1 cellular context compared by ENCODE assay signal in the genomic region with DNA sequence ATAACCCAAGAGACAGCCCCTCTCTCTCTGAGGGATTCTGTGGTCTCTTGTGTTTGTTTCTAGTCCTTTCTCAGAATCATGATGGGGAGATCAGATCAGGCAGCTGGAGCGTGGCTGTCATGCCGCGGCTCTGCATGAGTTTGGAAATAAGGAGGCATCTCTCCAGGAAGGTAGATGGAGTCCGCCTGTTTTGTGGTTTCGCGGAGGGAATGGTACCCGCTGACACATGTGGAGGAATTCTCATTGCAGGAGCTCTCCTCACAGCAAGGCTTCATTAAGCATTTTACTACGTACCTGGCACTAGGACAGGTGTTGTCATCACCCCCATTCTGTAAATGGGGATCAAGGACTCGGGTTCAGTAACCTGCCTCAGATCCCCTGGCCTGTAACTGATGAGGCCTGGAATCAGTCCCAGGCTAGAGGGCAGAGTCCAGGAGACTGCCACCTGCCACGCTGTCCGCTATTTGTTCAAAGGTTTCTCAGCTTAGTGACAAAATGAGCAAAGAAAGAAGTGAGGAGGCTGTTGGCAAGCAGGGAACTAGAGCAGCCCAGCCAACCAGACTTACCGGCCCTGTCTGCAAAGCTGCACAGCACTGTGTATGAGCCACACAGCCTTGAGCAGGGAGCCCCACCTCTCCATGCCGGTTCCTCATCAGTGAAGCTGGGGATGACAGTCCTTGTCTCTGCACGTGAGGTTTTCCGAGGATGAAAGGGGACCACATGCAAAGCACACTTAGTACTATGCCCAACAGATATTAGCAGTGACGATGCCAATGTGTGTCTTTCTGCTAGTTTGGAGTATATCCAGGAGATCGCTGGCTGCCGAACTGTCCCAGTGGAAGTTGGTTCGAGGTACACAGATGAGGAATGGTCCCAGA.
A peak's percentile ranks its signal among the peaks of the same experiment; 100 is the strongest.
TF ChIP-seq lines count a peak whose summit lies in the region.

No MANE protein-coding gene starts in this region.

TF ChIP-seq in HepG2, 621 proteins besides CTCF, POLR2A, EP300 and RAD21 (continued from another document and continues in another):
- TF ChIP-seq, protein P1, sequence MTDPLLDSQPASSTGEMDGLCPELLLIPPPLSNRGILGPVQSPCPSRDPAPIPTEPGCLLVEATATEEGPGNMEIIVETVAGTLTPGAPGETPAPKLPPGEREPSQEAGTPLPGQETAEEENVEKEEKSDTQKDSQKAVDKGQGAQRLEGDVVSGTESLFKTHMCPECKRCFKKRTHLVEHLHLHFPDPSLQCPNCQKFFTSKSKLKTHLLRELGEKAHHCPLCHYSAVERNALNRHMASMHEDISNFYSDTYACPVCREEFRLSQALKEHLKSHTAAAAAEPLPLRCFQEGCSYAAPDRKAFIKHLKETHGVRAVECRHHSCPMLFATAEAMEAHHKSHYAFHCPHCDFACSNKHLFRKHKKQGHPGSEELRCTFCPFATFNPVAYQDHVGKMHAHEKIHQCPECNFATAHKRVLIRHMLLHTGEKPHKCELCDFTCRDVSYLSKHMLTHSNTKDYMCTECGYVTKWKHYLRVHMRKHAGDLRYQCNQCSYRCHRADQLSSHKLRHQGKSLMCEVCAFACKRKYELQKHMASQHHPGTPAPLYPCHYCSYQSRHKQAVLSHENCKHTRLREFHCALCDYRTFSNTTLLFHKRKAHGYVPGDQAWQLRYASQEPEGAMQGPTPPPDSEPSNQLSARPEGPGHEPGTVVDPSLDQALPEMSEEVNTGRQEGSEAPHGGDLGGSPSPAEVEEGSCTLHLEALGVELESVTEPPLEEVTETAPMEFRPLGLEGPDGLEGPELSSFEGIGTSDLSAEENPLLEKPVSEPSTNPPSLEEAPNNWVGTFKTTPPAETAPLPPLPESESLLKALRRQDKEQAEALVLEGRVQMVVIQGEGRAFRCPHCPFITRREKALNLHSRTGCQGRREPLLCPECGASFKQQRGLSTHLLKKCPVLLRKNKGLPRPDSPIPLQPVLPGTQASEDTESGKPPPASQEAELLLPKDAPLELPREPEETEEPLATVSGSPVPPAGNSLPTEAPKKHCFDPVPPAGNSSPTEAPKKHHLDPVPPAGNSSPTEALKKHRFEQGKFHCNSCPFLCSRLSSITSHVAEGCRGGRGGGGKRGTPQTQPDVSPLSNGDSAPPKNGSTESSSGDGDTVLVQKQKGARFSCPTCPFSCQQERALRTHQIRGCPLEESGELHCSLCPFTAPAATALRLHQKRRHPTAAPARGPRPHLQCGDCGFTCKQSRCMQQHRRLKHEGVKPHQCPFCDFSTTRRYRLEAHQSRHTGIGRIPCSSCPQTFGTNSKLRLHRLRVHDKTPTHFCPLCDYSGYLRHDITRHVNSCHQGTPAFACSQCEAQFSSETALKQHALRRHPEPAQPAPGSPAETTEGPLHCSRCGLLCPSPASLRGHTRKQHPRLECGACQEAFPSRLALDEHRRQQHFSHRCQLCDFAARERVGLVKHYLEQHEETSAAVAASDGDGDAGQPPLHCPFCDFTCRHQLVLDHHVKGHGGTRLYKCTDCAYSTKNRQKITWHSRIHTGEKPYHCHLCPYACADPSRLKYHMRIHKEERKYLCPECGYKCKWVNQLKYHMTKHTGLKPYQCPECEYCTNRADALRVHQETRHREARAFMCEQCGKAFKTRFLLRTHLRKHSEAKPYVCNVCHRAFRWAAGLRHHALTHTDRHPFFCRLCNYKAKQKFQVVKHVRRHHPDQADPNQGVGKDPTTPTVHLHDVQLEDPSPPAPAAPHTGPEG (CRISPR knock-in tag; IDR thresholded peaks at IDR 0.05) = no peak
- 0 out of 2 replicates have a peak, but pooled peaks have one; percentile 42 for TF ChIP-seq ZNF775 (CRISPR knock-in tag; IDR thresholded peaks at IDR 0.05; ENCODE audit: borderline replicate concordance)
- TF ChIP-seq ZBTB40 (IDR thresholded peaks at IDR 0.05) = no peak
- TF ChIP-seq ZBTB40 (CRISPR knock-in tag; IDR thresholded peaks at IDR 0.05) = no peak
- no peak for TF ChIP-seq GABPA (IDR thresholded peaks at IDR 0.05; ENCODE audit: low read depth, low read length)
- no peak for TF ChIP-seq GABPA (CRISPR knock-in tag; IDR thresholded peaks at IDR 0.05; ENCODE audit: low read depth)
- TF ChIP-seq ZNF605 (CRISPR knock-in tag; IDR thresholded peaks at IDR 0.05) = peak; percentile 43; the same call in 1 of the 2 replicates
- peak; percentile 73; the same call in 1 of the 2 replicates for TF ChIP-seq MEIS2 (CRISPR knock-in tag; IDR thresholded peaks at IDR 0.05)
- TF ChIP-seq RARA (CRISPR knock-in tag; IDR thresholded peaks at IDR 0.05) = no peak
- TF ChIP-seq NFKB2 (CRISPR knock-in tag; IDR thresholded peaks at IDR 0.05; ENCODE audit: borderline replicate concordance) = 0 out of 2 replicates have a peak, but pooled peaks have one; percentile 16
- peak; percentile 63; the same call in 1 of the 2 replicates for TF ChIP-seq HMG20A (CRISPR knock-in tag; IDR thresholded peaks at IDR 0.05; ENCODE audit: borderline replicate concordance)
- TF ChIP-seq ZFP36 (IDR thresholded peaks at IDR 0.05; ENCODE audit: borderline replicate concordance, low read depth, low read length, partially characterized antibody) = peak; percentile 20
- TF ChIP-seq PHB2 (IDR thresholded peaks at IDR 0.05; ENCODE audit: partially characterized antibody) = no peak
- TF ChIP-seq, protein P2, sequence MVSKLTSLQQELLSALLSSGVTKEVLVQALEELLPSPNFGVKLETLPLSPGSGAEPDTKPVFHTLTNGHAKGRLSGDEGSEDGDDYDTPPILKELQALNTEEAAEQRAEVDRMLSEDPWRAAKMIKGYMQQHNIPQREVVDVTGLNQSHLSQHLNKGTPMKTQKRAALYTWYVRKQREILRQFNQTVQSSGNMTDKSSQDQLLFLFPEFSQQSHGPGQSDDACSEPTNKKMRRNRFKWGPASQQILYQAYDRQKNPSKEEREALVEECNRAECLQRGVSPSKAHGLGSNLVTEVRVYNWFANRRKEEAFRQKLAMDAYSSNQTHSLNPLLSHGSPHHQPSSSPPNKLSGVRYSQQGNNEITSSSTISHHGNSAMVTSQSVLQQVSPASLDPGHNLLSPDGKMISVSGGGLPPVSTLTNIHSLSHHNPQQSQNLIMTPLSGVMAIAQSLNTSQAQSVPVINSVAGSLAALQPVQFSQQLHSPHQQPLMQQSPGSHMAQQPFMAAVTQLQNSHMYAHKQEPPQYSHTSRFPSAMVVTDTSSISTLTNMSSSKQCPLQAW (CRISPR knock-in tag; IDR thresholded peaks at IDR 0.05) = peak; percentile 71; the same call in 1 of the 2 replicates
- peak; percentile 42; the same call in 1 of the 2 replicates for TF ChIP-seq ZNF205 (CRISPR knock-in tag; IDR thresholded peaks at IDR 0.05)
- TF ChIP-seq IRF9 (CRISPR knock-in tag; IDR thresholded peaks at IDR 0.05; ENCODE audit: borderline replicate concordance) = peak; percentile 36; the same call in 1 of the 2 replicates
- peak; percentile 33; the same call in 1 of the 2 replicates for TF ChIP-seq TFAP4 (IDR thresholded peaks at IDR 0.05; ENCODE audit: borderline replicate concordance, low read depth)
- TF ChIP-seq DPF2 (CRISPR knock-in tag; IDR thresholded peaks at IDR 0.05; ENCODE audit: borderline replicate concordance, low read depth) = peak; percentile 36; the same call in 1 of the 2 replicates
- TF ChIP-seq RFX1 (IDR thresholded peaks at IDR 0.05) = no peak
- peak; percentile 63; the same call in 1 of the 2 replicates for TF ChIP-seq RFXAP (CRISPR knock-in tag; IDR thresholded peaks at IDR 0.05; ENCODE audit: borderline replicate concordance)
- no peak for TF ChIP-seq FOXP1 (IDR thresholded peaks at IDR 0.05)
- no peak for TF ChIP-seq FOXP1 (CRISPR knock-in tag; IDR thresholded peaks at IDR 0.05)
- TF ChIP-seq PITX1 (CRISPR knock-in tag; IDR thresholded peaks at IDR 0.05) = no peak
